8 cellular contexts compared by ENCODE assay signal in the genomic region with DNA sequence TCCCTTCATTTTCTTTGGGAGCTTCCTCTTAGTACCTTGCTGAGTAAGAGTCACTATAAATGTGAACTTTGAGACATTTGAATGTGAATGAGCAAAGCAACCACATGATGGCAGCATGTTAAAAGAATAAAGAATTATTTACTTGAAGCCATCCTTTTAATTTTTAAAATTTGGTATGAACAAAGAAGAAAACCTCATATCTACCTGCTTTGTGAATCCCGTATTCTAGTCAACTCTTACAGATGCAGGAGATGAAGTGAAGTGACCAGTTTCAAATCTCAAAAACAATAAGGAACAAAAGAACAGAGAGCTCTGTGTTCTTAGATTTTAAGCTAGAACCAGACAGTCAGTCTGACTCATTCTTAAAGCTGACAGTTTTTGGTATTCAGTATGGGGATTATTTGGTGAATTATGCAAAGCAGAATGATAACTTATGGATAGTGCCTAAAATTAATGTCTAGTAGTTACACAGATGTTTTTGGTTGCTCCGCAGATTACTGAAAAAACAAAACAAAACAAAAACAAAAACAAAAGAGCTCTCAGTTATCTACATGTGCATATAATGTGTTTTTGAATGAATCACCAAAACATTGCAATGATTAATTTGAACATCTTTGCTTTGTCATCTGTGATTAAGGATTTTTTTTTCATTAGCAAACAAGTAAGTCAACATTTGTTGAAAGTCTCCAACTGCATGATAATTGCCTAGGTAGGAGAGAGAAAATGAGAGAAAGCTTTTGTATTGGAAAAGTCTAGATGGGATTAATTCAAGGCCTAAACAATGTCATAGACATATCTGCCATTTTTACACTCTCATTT. TPM values are rescaled to one million over a fixed set of nuclear protein-coding genes. Genes with fewer than 3 reads are reported as not detected.
A peak's percentile ranks its signal among the peaks of the same experiment; 100 is the strongest.
DNase-seq lines count a peak whose midpoint lies in the region; ATAC-seq and TF ChIP-seq lines count a peak whose summit lies in the region.

No MANE protein-coding gene starts in this region.

- H3K27ac ChIP-seq in ovary (no peak overlapping the region), aorta (ENCODE audit: low read depth in 1 of 2, low read length in 2 of 2) (no peak overlapping the region)

- DNase-seq in COR-L47 (lab: John Stamatoyannopoulos, UW) (peak; percentile 29), GM20000 (ENCODE audit: low spot score) (peak; percentile 31), NCI-H2081 treated with DMSO at 0.1 percent for 48 hours (lab: John Stamatoyannopoulos, UW) (peak; percentile 35), dedifferentiated amniotic fluid mesenchymal stem cell (ENCODE audit: extremely low spot score) (peak; percentile 58), progenitor cell of endocrine pancreas (ENCODE audit: low spot score, unreplicated experiment) (no peak), NCI-H1930 (lab: John Stamatoyannopoulos, UW) (no peak), ovary (no peak), aorta (no peak)

- peak overlapping the region; percentile 49 for H3K27ac Mint-ChIP-seq in progenitor cell of endocrine pancreas

- H3K9me3 Mint-ChIP-seq in progenitor cell of endocrine pancreas (ENCODE audit: low read depth) = no peaks in the 10 kb centered on the region

- no peaks in the 10 kb centered on the region for H3K27me3 ChIP-seq in ovary
- no peaks in the 10 kb centered on the region for H3K27me3 ChIP-seq in aorta (ENCODE audit: control insufficient read depth in 1 of 2, insufficient read depth in 2 of 2, low read length in 1 of 2)

- intact Hi-C loops in ovary (cut with DNase I) = no loop called here
- intact Hi-C loops in aorta (cut with DNase I) = no loop called here

- TF ChIP-seq CTCF in GM20000 (IDR thresholded peaks at IDR 0.05; ENCODE audit: extremely low read depth, missing control alignments) (peak; percentile 4), progenitor cell of endocrine pancreas (IDR thresholded peaks at IDR 0.05; ENCODE audit: unreplicated experiment) (peak; percentile 46), ovary (IDR thresholded peaks at IDR 0.05) (no peak)

- H3K4me1 ChIP-seq in ovary (ENCODE audit: insufficient read depth) = no peaks in the 10 kb centered on the region
- no peaks in the 10 kb centered on the region for H3K4me1 ChIP-seq in aorta (ENCODE audit: control insufficient read depth in 1 of 2, insufficient read depth in 2 of 2, low read length in 2 of 2)

- no peak for TF ChIP-seq POLR2A in ovary (IDR thresholded peaks at IDR 0.05)

- no peak for ATAC-seq in aorta (ENCODE audit: low FRiP score)

- H3K27me3 Mint-ChIP-seq in progenitor cell of endocrine pancreas = no peaks in the 10 kb centered on the region

- WGBS in ovary, 3 donors = 11 to 25% (median 13%) methylated on average over 2 of the region's 2 CpGs
- WGBS in aorta, 2 donors = 55 to 58% methylated on average over 2 of the region's 2 CpGs

- no peaks in the 10 kb centered on the region for H3K36me3 Mint-ChIP-seq in progenitor cell of endocrine pancreas (ENCODE audit: insufficient read depth)

- no peak overlapping the region for H3K4me3 Mint-ChIP-seq in progenitor cell of endocrine pancreas (ENCODE audit: low read depth)

- H3K36me3 ChIP-seq in ovary (no peaks in the 10 kb centered on the region), aorta (ENCODE audit: control insufficient read depth in 1 of 2, insufficient read depth in 2 of 2, low read length in 1 of 2) (no peaks in the 10 kb centered on the region)

- H3K4me3 ChIP-seq in ovary = no peak overlapping the region
- H3K4me3 ChIP-seq in aorta (ENCODE audit: low read length in 2 of 2) = no peak overlapping the region

- TF ChIP-seq EP300 in ovary (IDR thresholded peaks at IDR 0.05) = no peak

- no peaks in the 10 kb centered on the region for H3K9me3 ChIP-seq in ovary
- H3K9me3 ChIP-seq in aorta (ENCODE audit: control insufficient read depth, low read length) = no peaks in the 10 kb centered on the region

- peaks cover 9% of the 10 kb centered on the region for H3K4me1 Mint-ChIP-seq in progenitor cell of endocrine pancreas (ENCODE audit: low read depth)

RNA-seq across cellular contexts. Expression of gene H2AZ1, which starts 48.2 kb away (rescaled TPM):
- 322 and 328 TPM in 2 replicates for total RNA-seq in progenitor cell of endocrine pancreas
- 100 to 1,000 TPM; 117 to 221 (median 144) TPM for total RNA-seq in ovary
- 100 to 1,000 TPM in 1 of 2 donors, 10 to 100 TPM in 1; 99.7 to 257 TPM for polyA plus RNA-seq in ovary
- total RNA-seq in aorta = 10 to 100 TPM; 86.6 to 99.2 TPM
- 100 to 1,000 TPM; 128 to 189 TPM for polyA plus RNA-seq in aorta

RNA-seq across cellular contexts. Expression of gene DNAJB14, which starts 51.9 kb away (rescaled TPM):
- total RNA-seq in progenitor cell of endocrine pancreas (40.7 and 41.7 TPM in 2 replicates), ovary (10 to 100 TPM; 24.0 to 47.8 (median 38.4) TPM), aorta (10 to 100 TPM; 57.8 to 58.6 TPM)
- polyA plus RNA-seq in ovary (10 to 100 TPM; 10.5 to 15.2 TPM), aorta (10 to 100 TPM; 12.4 to 14.1 TPM)

Comparison
In these comparisons a context has a peak if more than half of its experiments do, and no peak if none do; other contexts are left out.
1. DNase-seq: peak in COR-L47 (single experiment), GM20000 (single experiment), NCI-H2081 treated with DMSO at 0.1 percent for 48 hours (single experiment) and dedifferentiated amniotic fluid mesenchymal stem cell (single experiment); none in progenitor cell of endocrine pancreas (single experiment), NCI-H1930 (0 of 2), ovary (0 of 5) and aorta (0 of 2).
2. CTCF ChIP-seq: peak in GM20000 (single experiment) and progenitor cell of endocrine pancreas (single experiment); none in ovary (0 of 3).